In genomic region chr4:102610007-102610406, GRCh38 we compare ENCODE assay signal across 8 cellular contexts.
DNase-seq lines count a peak whose midpoint lies in the region; ATAC-seq, FAIRE-seq and TF ChIP-seq lines count a peak whose summit lies in the region.

No MANE protein-coding gene starts in this region.

- peak; percentile 25 to 42; a peak in 2 of 5 replicates for TF ChIP-seq RAD21 in A549 (conservative IDR thresholded peaks at IDR 0.05 in 1 of 2, IDR thresholded peaks at IDR 0.05 in 1 of 2)

- no peak overlapping the region for H3K4me3 ChIP-seq in A549
- no peak overlapping the region for H3K4me3 ChIP-seq in colonic mucosa

- H3K9me3 ChIP-seq in A549, result no peaks in the 10 kb centered on the region
- H3K9me3 ChIP-seq in colonic mucosa, result no peaks in the 10 kb centered on the region

- intact Hi-C loops in colonic mucosa (cut with DNase I), result no loop called here

- H3K4me2 ChIP-seq in A549, result no peak overlapping the region

- H3K27ac ChIP-seq in A549 (no peak overlapping the region), colonic mucosa (no peak overlapping the region)

- no peaks in the 10 kb centered on the region for H3K4me1 ChIP-seq in A549
- no peaks in the 10 kb centered on the region for H3K4me1 ChIP-seq in colonic mucosa

- no peak for TF ChIP-seq EP300 in A549 (IDR thresholded peaks at IDR 0.05)

- CTCF ChIA-PET in A549 (lab: Yijun Ruan, JAX) (interaction anchor here (1.0 to 1.8 kb wide), 3 partner anchors 11 to 399 kb away, joined by 3 to 6 read pairs (median 3); no protein-coding TSS in a partner anchor), GM10248 (lab: Yijun Ruan, JAX) (interaction anchor here (1.1 to 4.0 kb wide), 5 partner anchors 10 to 399 kb away, joined by 3 to 24 read pairs (median 4); no protein-coding TSS in a partner anchor)

- peak in 1 of 2 experiments; percentile 75; a peak in 3 of 6 replicates for ATAC-seq in A549
- ATAC-seq in GM21526 (IDR thresholded peaks at IDR 0.05; ENCODE audit: low FRiP score, unreplicated experiment), result no peak

- TF ChIP-seq POLR2A in A549 (IDR thresholded peaks at IDR 0.05; ENCODE audit: low read length), result no peak

- DNase-seq in A549 (ENCODE audit: low read depth in 1 of 2, low spot score in 1 of 2) (no peak), GM10248 (ENCODE audit: extremely low spot score) (no peak), NCI-H748 treated with DMSO at 0.1 percent for 48 hours (lab: John Stamatoyannopoulos, UW) (peak; percentile 0), colonic mucosa (no peak), NCI-H128 (lab: John Stamatoyannopoulos, UW; ENCODE audit: unreplicated experiment) (no peak), NCI-H2081 (lab: John Stamatoyannopoulos, UW) (no peak)
- DNase-seq in effector CD8-positive, alpha-beta T cell (lab: John Stamatoyannopoulos, UW), result no peak

- no peaks in the 10 kb centered on the region for H3K27me3 ChIP-seq in colonic mucosa

- TF ChIP-seq CTCF in A549 (IDR thresholded peaks at IDR 0.05) (peak; percentile 44), GM10248 (IDR thresholded peaks at IDR 0.05; ENCODE audit: control extremely low read depth, extremely low read depth, low read depth, missing control alignments) (peak; percentile 40), colonic mucosa (IDR thresholded peaks at IDR 0.05) (peak; percentile 15)

- no peak overlapping the region for H3K9ac ChIP-seq in colonic mucosa (ENCODE audit: low read depth in 2 of 2, low read length in 2 of 2)

- POLR2A ChIA-PET in A549 (lab: Yijun Ruan, JAX) (no interaction called here), GM10248 (lab: Yijun Ruan, JAX) (no interaction called here)

- no peak for FAIRE-seq in A549 (lab: Jason Lieb, UNC)

- peaks cover 30% of the 10 kb centered on the region for H3K36me3 ChIP-seq in colonic mucosa

TF ChIP-seq in A549, 52 proteins besides CTCF, POLR2A, EP300 and RAD21:
- TF ChIP-seq, protein P1, sequence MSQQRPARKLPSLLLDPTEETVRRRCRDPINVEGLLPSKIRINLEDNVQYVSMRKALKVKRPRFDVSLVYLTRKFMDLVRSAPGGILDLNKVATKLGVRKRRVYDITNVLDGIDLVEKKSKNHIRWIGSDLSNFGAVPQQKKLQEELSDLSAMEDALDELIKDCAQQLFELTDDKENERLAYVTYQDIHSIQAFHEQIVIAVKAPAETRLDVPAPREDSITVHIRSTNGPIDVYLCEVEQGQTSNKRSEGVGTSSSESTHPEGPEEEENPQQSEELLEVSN (IDR thresholded peaks at IDR 0.05; ENCODE audit: borderline replicate concordance, low read depth), result no peak
- peak; percentile 30; the same call in 2 of the 3 replicates for TF ChIP-seq SMC3 (IDR thresholded peaks at IDR 0.05)
